In genomic region chr19:1210227-1210538, GRCh38 we compare ENCODE assay signal across 11 cellular contexts. TPM values are rescaled to one million over a fixed set of nuclear protein-coding genes. Genes with fewer than 3 reads are reported as not detected.
DNase-seq lines count a peak whose midpoint lies in the region; ATAC-seq, FAIRE-seq and TF ChIP-seq lines count a peak whose summit lies in the region.
"Had no signal": no experiment of that assay in that cellular context is flagged by ENCODE, and none has a peak within 500 bp of the region (broad histone marks: within the 10 kb centered on the region; RNA-seq: fewer than 3 reads in every experiment).

No MANE protein-coding gene starts in this region.

- peaks cover 11% of the 10 kb centered on the region for H4K20me1 ChIP-seq in keratinocyte (ENCODE audit: control insufficient read depth, extremely low read depth, insufficient read depth, low read length)

- peak overlapping the region; percentile 39 for H3K4me2 ChIP-seq in keratinocyte (ENCODE audit: control insufficient read depth, extremely low read depth, insufficient read depth, low read depth, low read length)

- dilution Hi-C loops in keratinocyte (cut with MboI; ENCODE audit: extremely low pct_ligation_motif_present, low sequenced_read_pairs) = no loop called here

- H3K9me3 ChIP-seq in right atrium auricular region = no peaks in the 10 kb centered on the region
- H3K9me3 ChIP-seq in heart right ventricle = no peaks in the 10 kb centered on the region
- H3K9me3 ChIP-seq in keratinocyte (ENCODE audit: control insufficient read depth, low read depth, low read length) = no peaks in the 10 kb centered on the region
- no peaks in the 10 kb centered on the region for H3K9me3 ChIP-seq in vagina
- H3K9me3 ChIP-seq in small intestine (ENCODE audit: control insufficient read depth, low read depth) = no peaks in the 10 kb centered on the region

- intact Hi-C loops in heart right ventricle (cut with DNase I) = loop anchor here in 1 of 10 donors (2.0 kb wide), 1 partner anchor 59 kb away; the partner anchor contains the start of gene CIRBP
- intact Hi-C loops in vagina (cut with DNase I) = no loop called here

- FAIRE-seq in keratinocyte (lab: Jason Lieb, UNC) (no peak), small intestine (lab: Jason Lieb, UNC) (no peak), GM12891 (lab: Jason Lieb, UNC) (no peak)
- FAIRE-seq: TTC549 had no signal

- no peaks in the 10 kb centered on the region for H3K36me3 ChIP-seq in right atrium auricular region
- H3K36me3 ChIP-seq in heart right ventricle = peaks cover 0 to 21% (median 6%) of the 10 kb centered on the region in 9 donors
- peaks cover 8 to 17% of the 10 kb centered on the region in 2 experiments for H3K36me3 ChIP-seq in keratinocyte (ENCODE audit: control insufficient read depth in 2 of 2, extremely low read depth in 1 of 2, insufficient read depth in 2 of 2, low read length in 2 of 2)
- H3K36me3 ChIP-seq in vagina = no peaks in the 10 kb centered on the region
- H3K36me3 ChIP-seq in small intestine (ENCODE audit: control insufficient read depth in 2 of 2, insufficient read depth in 2 of 2, low read length in 2 of 2) = no peaks in the 10 kb centered on the region

- H3K27ac ChIP-seq in right atrium auricular region (peak overlapping the region; percentile 59 to 95), heart right ventricle (peak overlapping the region in 4 of 10 donors; percentile 14 to 87 (median 40)), keratinocyte (ENCODE audit: control insufficient read depth, insufficient read depth, low read length) (peak overlapping the region; percentile 29), vagina (peak overlapping the region; percentile 66), small intestine (ENCODE audit: low read depth in 1 of 2, low read length in 1 of 2) (no peak overlapping the region)

- 87 to 94% methylated on average over 13 of the region's 13 CpGs for WGBS in heart right ventricle, 2 donors
- 90 to 96% (median 96%) methylated on average over 13 of the region's 13 CpGs for WGBS in small intestine, 3 donors

- peaks cover 0 to 74% of the 10 kb centered on the region in 2 donors for H3K4me1 ChIP-seq in right atrium auricular region
- H3K4me1 ChIP-seq in heart right ventricle = peaks cover 37 to 86% (median 76%) of the 10 kb centered on the region in 9 donors
- H3K4me1 ChIP-seq in keratinocyte (ENCODE audit: control insufficient read depth, extremely low read depth, insufficient read depth, low read length) = peaks cover 49% of the 10 kb centered on the region
- peaks cover 85% of the 10 kb centered on the region for H3K4me1 ChIP-seq in vagina
- H3K4me1 ChIP-seq in small intestine (ENCODE audit: control insufficient read depth in 2 of 2, insufficient read depth in 1 of 2, low read depth in 1 of 2, low read length in 1 of 2) = peaks cover 4 to 8% of the 10 kb centered on the region in 2 donors

- TF ChIP-seq CTCF in right atrium auricular region (IDR thresholded peaks at IDR 0.05) (no peak), heart right ventricle (IDR thresholded peaks at IDR 0.05) (no peak), keratinocyte (optimal IDR thresholded peaks at IDR 0.05 in 1 of 3, IDR thresholded peaks at IDR 0.05 in 1 of 3, conservative IDR thresholded peaks at IDR 0.05 in 1 of 3; ENCODE audit: extremely low read depth in 1 of 3, insufficient read depth in 2 of 3, low read length in 3 of 3) (no peak), vagina (IDR thresholded peaks at IDR 0.05) (no peak)

- TF ChIP-seq POLR2A in vagina (IDR thresholded peaks at IDR 0.05) (no peak), GM12891 (IDR thresholded peaks at IDR 0.05; ENCODE audit: low read depth, low read length) (no peak)

- no peak overlapping the region for H3K9ac ChIP-seq in keratinocyte (ENCODE audit: control insufficient read depth, extremely low read depth, insufficient read depth, low read length)

- DNase-seq in right atrium auricular region (ENCODE audit: low spot score) = no peak
- DNase-seq in heart right ventricle = no peak
- DNase-seq in keratinocyte (ENCODE audit: low read depth, low spot score) = no peak
- no peak for DNase-seq in vagina (ENCODE audit: extremely low spot score in 2 of 2)
- no peak for DNase-seq in small intestine
- DNase-seq in GM12891 (ENCODE audit: insufficient read length, low spot score) = no peak
- DNase-seq: activated naive CD4-positive, alpha-beta T cell treated with anti-CD3 and anti-CD28 coated beads, Interleukin-2, amount 10 ng/mL, durations not matched to agents 7 days and 5 days; erythroblast; NCI-H82; stimulated activated CD4-positive, alpha-beta T cell treated with anti-CD3 and anti-CD28 coated beads, Interleukin-4, amount 100 ng/mL, for 1 hour had no signal

- H3K27me3 ChIP-seq in right atrium auricular region (no peaks in the 10 kb centered on the region), heart right ventricle (no peaks in the 10 kb centered on the region), keratinocyte (ENCODE audit: control insufficient read depth, extremely low read depth, insufficient read depth, low read length) (no peaks in the 10 kb centered on the region), vagina (no peaks in the 10 kb centered on the region), small intestine (ENCODE audit: control insufficient read depth in 2 of 2, insufficient read depth in 2 of 2, low read length in 2 of 2) (no peaks in the 10 kb centered on the region)

- no peak overlapping the region for H3K4me3 ChIP-seq in right atrium auricular region
- H3K4me3 ChIP-seq in heart right ventricle = no peak overlapping the region
- no peak overlapping the region for H3K4me3 ChIP-seq in keratinocyte (ENCODE audit: control insufficient read depth in 2 of 3, extremely low read depth in 1 of 3, insufficient read depth in 2 of 3, low read depth in 1 of 3, low read length in 3 of 3)
- no peak overlapping the region for H3K4me3 ChIP-seq in vagina
- no peak overlapping the region for H3K4me3 ChIP-seq in small intestine (ENCODE audit: low read depth in 1 of 2, low read length in 2 of 2)

- no peak overlapping the region for H2AFZ ChIP-seq in keratinocyte (ENCODE audit: control insufficient read depth, low read length)

- no peaks in the 10 kb centered on the region for H3K9me1 ChIP-seq in keratinocyte (ENCODE audit: control insufficient read depth, extremely low read depth, insufficient read depth, low read length)

- H3K79me2 ChIP-seq in keratinocyte (ENCODE audit: control insufficient read depth, insufficient read depth, low read length) = peaks cover 80% of the 10 kb centered on the region

- ATAC-seq in heart right ventricle = no peak

RNA-seq across cellular contexts. Expression of gene STK11, which starts 4.6 kb away (rescaled TPM):
- 10 to 100 TPM; 62.0 to 64.7 TPM for total RNA-seq in right atrium auricular region
- 10 to 100 TPM; 43.7 to 71.6 (median 46.6) TPM for total RNA-seq in heart right ventricle
- polyA plus RNA-seq in heart right ventricle = 10 to 100 TPM; 41.1 to 70.4 TPM
- polyA plus RNA-seq in keratinocyte = 24.6 to 31.4 TPM (median 28.1 TPM) in 3 replicates
- 21.6 TPM for polyA plus RNA-seq in keratinocyte (2011; ENCODE audit: low read depth)
- 13.7 and 27.8 TPM in 2 replicates for polyA plus RNA-seq in keratinocyte (2011; cell fraction: cytosol; rRNA removed)
- 47.3 and 54.0 TPM in 2 replicates for polyA plus RNA-seq in keratinocyte (2011; cell fraction: nucleus; rRNA removed)
- polyA plus RNA-seq in keratinocyte (2012; ENCODE audit: low replicate concordance) = 26.4 and 38.3 TPM in 2 replicates
- polyA minus RNA-seq in keratinocyte = 19.7 to 42.7 TPM (median 21.9 TPM) in 3 replicates
- 56.2 TPM for polyA minus RNA-seq in keratinocyte (2011; cell fraction: cytosol; rRNA and poly(A)+ RNA removed)
- 25.7 and 29.2 TPM in 2 replicates for polyA minus RNA-seq in keratinocyte (2011; cell fraction: nucleus; rRNA and poly(A)+ RNA removed)
- 54.5 TPM for total RNA-seq in vagina
- polyA plus RNA-seq in small intestine = 10 to 100 TPM; 65.8 to 86.2 (median 66.9) TPM
- 27.4 TPM for polyA plus RNA-seq in GM12891 (2012; ENCODE audit: low read depth, missing spikeins)

RNA-seq across cellular contexts. Expression of gene CBARP, which starts 27.6 kb away (rescaled TPM):
- 1 to 10 TPM; 2.4 to 2.6 TPM for total RNA-seq in right atrium auricular region
- total RNA-seq in heart right ventricle = 1 to 10 TPM in 9 of 10 donors, under 1 TPM in 1; 0.96 to 2.2 (median 1.4) TPM
- 1 to 10 TPM in 1 of 2 donors, under 1 TPM in 1; 0.73 to 1.3 TPM for polyA plus RNA-seq in heart right ventricle
- 0.93 to 2.8 TPM (median 1.2 TPM) in 3 replicates for polyA plus RNA-seq in keratinocyte
- polyA plus RNA-seq in keratinocyte (2011; ENCODE audit: low read depth) = 0.51 TPM
- 0.55 and 1.9 TPM in 2 replicates for polyA plus RNA-seq in keratinocyte (2011; cell fraction: cytosol; rRNA removed)
- 3.6 and 6.2 TPM in 2 replicates for polyA plus RNA-seq in keratinocyte (2011; cell fraction: nucleus; rRNA removed)
- polyA plus RNA-seq in keratinocyte (2012; ENCODE audit: low replicate concordance) = 3.5 and 3.6 TPM in 2 replicates
- polyA minus RNA-seq in keratinocyte = 0.30 to 1.2 TPM (median 1.2 TPM) in 3 replicates
- polyA minus RNA-seq in keratinocyte (2011; cell fraction: cytosol; rRNA and poly(A)+ RNA removed) = 11.5 TPM
- polyA minus RNA-seq in keratinocyte (2011; cell fraction: nucleus; rRNA and poly(A)+ RNA removed) = 3.4 and 7.1 TPM in 2 replicates
- 3.9 TPM for total RNA-seq in vagina
- polyA plus RNA-seq in small intestine = under 1 TPM in 1 of 3 donors, not detected in 2; 0.30 TPM
- polyA plus RNA-seq in GM12891 (2012; ENCODE audit: low read depth, missing spikeins) = 1.5 TPM

RNA-seq across cellular contexts. Expression of gene ATP5F1D, which starts 31.4 kb away (rescaled TPM):
- total RNA-seq in right atrium auricular region (100 to 1,000 TPM; 193 to 269 TPM), heart right ventricle (100 to 1,000 TPM; 491 to 770 (median 553) TPM), vagina (154 TPM)
- polyA plus RNA-seq in heart right ventricle (1,000 to 10,000 TPM in 1 of 2 donors, 100 to 1,000 TPM in 1; 821 to 2,879 TPM), keratinocyte (51.3 to 95.4 TPM (median 80.0 TPM) in 3 replicates), small intestine (100 to 1,000 TPM; 310 to 823 (median 675) TPM)
- polyA plus RNA-seq in keratinocyte (2011; ENCODE audit: low read depth) = 74.6 TPM
- 33.2 and 137 TPM in 2 replicates for polyA plus RNA-seq in keratinocyte (2011; cell fraction: cytosol; rRNA removed)
- 27.1 and 36.2 TPM in 2 replicates for polyA plus RNA-seq in keratinocyte (2011; cell fraction: nucleus; rRNA removed)
- polyA plus RNA-seq in keratinocyte (2012; ENCODE audit: low replicate concordance) = 91.2 and 205 TPM in 2 replicates
- polyA minus RNA-seq in keratinocyte = 23.4 to 39.5 TPM (median 25.4 TPM) in 3 replicates
- polyA minus RNA-seq in keratinocyte (2011; cell fraction: cytosol; rRNA and poly(A)+ RNA removed) = 297 TPM
- 29.9 and 36.3 TPM in 2 replicates for polyA minus RNA-seq in keratinocyte (2011; cell fraction: nucleus; rRNA and poly(A)+ RNA removed)
- 209 TPM for polyA plus RNA-seq in GM12891 (2012; ENCODE audit: low read depth, missing spikeins)

RNA-seq across cellular contexts. Expression of gene SBNO2, which starts 36.1 kb away (rescaled TPM):
- total RNA-seq in right atrium auricular region (10 to 100 TPM; 14.7 to 17.7 TPM), heart right ventricle (10 to 100 TPM; 12.6 to 61.3 (median 16.1) TPM), vagina (54.0 TPM)
- polyA plus RNA-seq in heart right ventricle (10 to 100 TPM; 12.6 to 18.7 TPM), keratinocyte (10.9 to 19.4 TPM (median 13.1 TPM) in 3 replicates), small intestine (10 to 100 TPM; 19.7 to 32.1 (median 19.7) TPM)
- 12.9 TPM for polyA plus RNA-seq in keratinocyte (2011; ENCODE audit: low read depth)
- 6.0 and 14.5 TPM in 2 replicates for polyA plus RNA-seq in keratinocyte (2011; cell fraction: cytosol; rRNA removed)
- polyA plus RNA-seq in keratinocyte (2011; cell fraction: nucleus; rRNA removed) = 32.2 and 48.0 TPM in 2 replicates
- 17.3 and 24.6 TPM in 2 replicates for polyA plus RNA-seq in keratinocyte (2012; ENCODE audit: low replicate concordance)
- polyA minus RNA-seq in keratinocyte = 14.6 to 40.2 TPM (median 23.0 TPM) in 3 replicates
- 32.6 TPM for polyA minus RNA-seq in keratinocyte (2011; cell fraction: cytosol; rRNA and poly(A)+ RNA removed)
- 36.5 and 41.8 TPM in 2 replicates for polyA minus RNA-seq in keratinocyte (2011; cell fraction: nucleus; rRNA and poly(A)+ RNA removed)
- polyA plus RNA-seq in GM12891 (2012; ENCODE audit: low read depth, missing spikeins) = 9.2 TPM

RNA-seq across cellular contexts. Expression of gene MIDN, which starts 38.2 kb away (rescaled TPM):
- total RNA-seq in right atrium auricular region (10 to 100 TPM; 42.1 to 42.2 TPM), heart right ventricle (100 to 1,000 TPM in 2 of 10 donors, 10 to 100 TPM in 8; 45.9 to 236 (median 68.5) TPM), vagina (170 TPM)
- polyA plus RNA-seq in heart right ventricle (10 to 100 TPM; 22.7 to 48.6 TPM), keratinocyte (4.7 to 14.1 TPM (median 6.8 TPM) in 3 replicates), small intestine (10 to 100 TPM; 28.1 to 35.4 (median 30.6) TPM)
- polyA plus RNA-seq in keratinocyte (2011; ENCODE audit: low read depth) = 9.3 TPM
- 3.8 and 6.9 TPM in 2 replicates for polyA plus RNA-seq in keratinocyte (2011; cell fraction: cytosol; rRNA removed)
- 23.5 and 31.4 TPM in 2 replicates for polyA plus RNA-seq in keratinocyte (2011; cell fraction: nucleus; rRNA removed)
- polyA plus RNA-seq in keratinocyte (2012; ENCODE audit: low replicate concordance) = 23.0 and 30.3 TPM in 2 replicates
- polyA minus RNA-seq in keratinocyte = 5.9 to 26.1 TPM (median 6.6 TPM) in 3 replicates
- polyA minus RNA-seq in keratinocyte (2011; cell fraction: cytosol; rRNA and poly(A)+ RNA removed) = 44.9 TPM
- 31.4 and 35.8 TPM in 2 replicates for polyA minus RNA-seq in keratinocyte (2011; cell fraction: nucleus; rRNA and poly(A)+ RNA removed)
- polyA plus RNA-seq in GM12891 (2012; ENCODE audit: low read depth, missing spikeins) = 16.2 TPM

Comparison
In these comparisons a context has a peak if more than half of its experiments do, and no peak if none do; other contexts are left out.
1. H3K27ac ChIP-seq: peak in right atrium auricular region (2 of 2), keratinocyte (single experiment) and vagina (single experiment); none in small intestine (0 of 2).